Comparison of ENCODE assay signal across 15 cellular contexts in genomic region chr1:191696371-191696770, GRCh38.
DNase-seq lines count a peak whose midpoint lies in the region; ATAC-seq, FAIRE-seq and TF ChIP-seq lines count a peak whose summit lies in the region.
"Had no signal": no experiment of that assay in that cellular context is flagged by ENCODE, and none has a peak within 500 bp of the region (broad histone marks: within the 10 kb centered on the region; RNA-seq: fewer than 3 reads in every experiment).

No MANE protein-coding gene starts in this region.

- H3K27me3 ChIP-seq in BLaER1 treated with 17β-estradiol and CSF1 and Interleukin-3, amounts not matched to agents 10 nM and 100 nM = no peaks in the 10 kb centered on the region
- H3K27me3 ChIP-seq in Loucy (ENCODE audit: insufficient read depth, low read length, poor library complexity, severe bottlenecking) = no peaks in the 10 kb centered on the region
- no peaks in the 10 kb centered on the region for H3K27me3 ChIP-seq in GM12878 (replicated peaks in 1 of 2; ENCODE audit: control insufficient read depth in 2 of 2, insufficient read depth in 2 of 2, low read length in 1 of 2)
- H3K27me3 ChIP-seq in body of pancreas = no peaks in the 10 kb centered on the region
- no peaks in the 10 kb centered on the region for H3K27me3 ChIP-seq in right atrium auricular region

- H3K9ac ChIP-seq in BLaER1 treated with 17β-estradiol and CSF1 and Interleukin-3, amounts not matched to agents 10 nM and 100 nM = no peak overlapping the region
- H3K9ac ChIP-seq in Loucy (ENCODE audit: low read depth, low read length, poor library complexity, severe bottlenecking) (no peak overlapping the region), GM12878 (ENCODE audit: control insufficient read depth, insufficient read depth, low read length) (no peak overlapping the region)

- no peak for TF ChIP-seq POLR2A in GM12878 (IDR thresholded peaks at IDR 0.05; ENCODE audit: low read depth, low read length)
- no peak for TF ChIP-seq POLR2A in body of pancreas (IDR thresholded peaks at IDR 0.05)

- POLR2A ChIA-PET in GM12878 (lab: Charles Lee) = no interaction called here

- H3K27ac ChIP-seq in BLaER1 treated with 17β-estradiol and CSF1 and Interleukin-3, amounts not matched to agents 10 nM and 100 nM = peak overlapping the region in 2 of 11 experiments; percentile 26 to 45; a peak in 5 of 22 replicates
- H3K27ac ChIP-seq in GM12878 (ENCODE audit: control insufficient read depth, insufficient read depth) = no peak overlapping the region
- no peak overlapping the region for H3K27ac ChIP-seq in body of pancreas
- H3K27ac ChIP-seq in right atrium auricular region = no peak overlapping the region

- 51% methylated on average over 3 of the region's 3 CpGs for WGBS in GM12878 (ENCODE audit: insufficient coverage, insufficient replicate concordance, low lambda C conversion rate, missing lambda C conversion rate)
- 76 to 81% methylated on average over 3 of the region's 3 CpGs for WGBS in body of pancreas, 2 donors

- H3K4me1 ChIP-seq in BLaER1 treated with 17β-estradiol and CSF1 and Interleukin-3, amounts not matched to agents 10 nM and 100 nM = peaks cover 12 to 18% (median 15%) of the 10 kb centered on the region in 10 experiments
- H3K4me1 ChIP-seq in Loucy (ENCODE audit: insufficient read depth, low read length, poor library complexity, severe bottlenecking) (peaks cover 19% of the 10 kb centered on the region), GM12878 (ENCODE audit: control insufficient read depth, insufficient read depth, low read length) (no peaks in the 10 kb centered on the region), body of pancreas (no peaks in the 10 kb centered on the region), right atrium auricular region (no peaks in the 10 kb centered on the region)

- RAD21 ChIA-PET in GM12878 (lab: Charles Lee; ENCODE audit: unreplicated experiment) = interaction anchor here (0.5 kb wide), 1 partner anchor 50 kb away, joined by 3 read pairs; no protein-coding TSS in a partner anchor

- SMC1A ChIA-PET in GM12878 (lab: Charles Lee; ENCODE audit: uncharacterized antibody, unreplicated experiment) = no interaction called here

- no peaks in the 10 kb centered on the region for H3K9me2 ChIP-seq in Loucy (replicated peaks; ENCODE audit: low read depth, low read length)

- no peak for ATAC-seq in GM12878
- no peak for ATAC-seq in body of pancreas
- ATAC-seq: GM23338 had no signal

- H3K79me2 ChIP-seq in Loucy (ENCODE audit: insufficient read depth, low read length) (no peaks in the 10 kb centered on the region), GM12878 (ENCODE audit: control insufficient read depth, insufficient read depth, low read length) (no peaks in the 10 kb centered on the region)

- H3F3A ChIP-seq in Loucy (ENCODE audit: low read depth) = no peaks in the 10 kb centered on the region

- intact Hi-C loops in GM12878 (cut with micrococcal nuclease; ENCODE audit: unreplicated experiment) = no loop called here
- intact Hi-C loops in body of pancreas (cut with DNase I) = no loop called here

- H3K9me3 ChIP-seq in BLaER1 treated with 17β-estradiol and CSF1 and Interleukin-3, amounts not matched to agents 10 nM and 100 nM (replicated peaks in 1 of 11) = peaks cover 8 to 25% (median 15%) of the 10 kb centered on the region in 11 experiments; a peak in 16 of 22 replicates
- H3K9me3 ChIP-seq in Loucy (ENCODE audit: insufficient read depth, low read depth, low read length) (no peaks in the 10 kb centered on the region; the same call in 1 of the 2 replicates), GM12878 (replicated peaks; ENCODE audit: control insufficient read depth, insufficient read depth, low read length) (no peaks in the 10 kb centered on the region), body of pancreas (no peaks in the 10 kb centered on the region), right atrium auricular region (no peaks in the 10 kb centered on the region)

- no peak for DNase-seq in GM12878 (ENCODE audit: low read depth, low spot score)
- DNase-seq in fibroblast of the aortic adventitia (ENCODE audit: low read depth) = peak; percentile 1
- DNase-seq in pons (ENCODE audit: low spot score) = no peak
- DNase-seq in NCI-H1092 (lab: John Stamatoyannopoulos, UW) = no peak
- no peak for DNase-seq in body of pancreas
- DNase-seq in right atrium auricular region (ENCODE audit: low spot score) = no peak
- DNase-seq: Caco-2; CD8-positive, alpha-beta memory T cell; DMS53; H7 had no signal

- BruUV-seq in GM12878 (replicated peaks; lab: Mats Ljungman, UMichigan) = no TSS peak

- TF ChIP-seq CTCF in Loucy (conservative IDR thresholded peaks at IDR 0.05; ENCODE audit: low read length) = no peak
- no peak for TF ChIP-seq CTCF in GM12878 (IDR thresholded peaks at IDR 0.05 in 2 of 3, conservative IDR thresholded peaks at IDR 0.05 in 1 of 3; ENCODE audit: control insufficient read depth in 2 of 3, extremely low read depth in 1 of 3, insufficient read depth in 1 of 3, low read depth in 3 of 3, low read length in 3 of 3)
- no peak for TF ChIP-seq CTCF in fibroblast of the aortic adventitia (IDR thresholded peaks at IDR 0.05; ENCODE audit: insufficient read depth, low read length)
- no peak for TF ChIP-seq CTCF in body of pancreas (IDR thresholded peaks at IDR 0.05)
- TF ChIP-seq CTCF in right atrium auricular region (IDR thresholded peaks at IDR 0.05) = no peak

- no peak for FAIRE-seq in GM12878 (lab: Jason Lieb, UNC)
- FAIRE-seq: A204.1, GM18507 had no signal

- no peak for TF ChIP-seq EP300 in GM12878 (IDR thresholded peaks at IDR 0.05; ENCODE audit: borderline replicate concordance in 1 of 2, control insufficient read depth in 1 of 2, low read depth in 2 of 2, low read length in 2 of 2)

- no peak for TF ChIP-seq RAD21 in GM12878 (IDR thresholded peaks at IDR 0.05; ENCODE audit: insufficient read depth, low read depth, low read length)

- H4K20me1 ChIP-seq in BLaER1 treated with 17β-estradiol and CSF1 and Interleukin-3, amounts not matched to agents 10 nM and 100 nM = no peaks in the 10 kb centered on the region
- H4K20me1 ChIP-seq in Loucy (ENCODE audit: insufficient read depth, low read length, poor library complexity, severe bottlenecking) = no peaks in the 10 kb centered on the region
- H4K20me1 ChIP-seq in GM12878 (ENCODE audit: control insufficient read depth, insufficient read depth) = no peaks in the 10 kb centered on the region

- no peaks in the 10 kb centered on the region for H3K36me3 ChIP-seq in BLaER1 treated with 17β-estradiol and CSF1 and Interleukin-3, amounts not matched to agents 10 nM and 100 nM
- H3K36me3 ChIP-seq in Loucy (ENCODE audit: insufficient read depth, low read length) (no peaks in the 10 kb centered on the region), GM12878 (ENCODE audit: control insufficient read depth in 2 of 2, insufficient read depth in 2 of 2, low read length in 1 of 2) (no peaks in the 10 kb centered on the region), body of pancreas (replicated peaks in 1 of 2; ENCODE audit: insufficient read depth in 1 of 2, low read depth in 2 of 2) (no peaks in the 10 kb centered on the region), right atrium auricular region (no peaks in the 10 kb centered on the region)

- peak overlapping the region; percentile 25 to 70 (median 60) for H3K4me2 ChIP-seq in BLaER1 treated with 17β-estradiol and CSF1 and Interleukin-3, amounts not matched to agents 10 nM and 100 nM
- H3K4me2 ChIP-seq in Loucy (ENCODE audit: low read depth, low read length, poor library complexity, severe bottlenecking) = peak overlapping the region; percentile 59
- no peak overlapping the region for H3K4me2 ChIP-seq in GM12878 (ENCODE audit: control insufficient read depth, insufficient read depth)
- H3K4me2 ChIP-seq: GM23338 had no signal

- in situ Hi-C loops in GM12878 (cut with MboI) = no loop called here

- no peak overlapping the region for H3K4me3 ChIP-seq in BLaER1 treated with 17β-estradiol and CSF1 and Interleukin-3, amounts not matched to agents 10 nM and 100 nM
- peak overlapping the region; percentile 36 for H3K4me3 ChIP-seq in Loucy (ENCODE audit: low read length, poor library complexity, severe bottlenecking)
- no peak overlapping the region for H3K4me3 ChIP-seq in GM12878
- H3K4me3 ChIP-seq in fibroblast of the aortic adventitia (ENCODE audit: low read depth, low read length) = no peak overlapping the region
- no peak overlapping the region for H3K4me3 ChIP-seq in body of pancreas
- no peak overlapping the region for H3K4me3 ChIP-seq in right atrium auricular region
- H3K4me3 ChIP-seq: GM23338 had no signal

- H2AFZ ChIP-seq in Loucy (ENCODE audit: low read length) (peak overlapping the region; percentile 53; the same call in 1 of the 2 replicates), GM12878 (ENCODE audit: control insufficient read depth, low read depth, low read length) (peak overlapping the region; percentile 34; the same call in 1 of the 2 replicates)
- H2AFZ ChIP-seq: GM23338 had no signal

- CTCF ChIA-PET in GM12878 (lab: Yijun Ruan, JAX) = no interaction called here

TF ChIP-seq in GM12878, 131 proteins besides CTCF, POLR2A, EP300 and RAD21:
- no peak for TF ChIP-seq ATF7 (IDR thresholded peaks at IDR 0.05; ENCODE audit: low read depth)
- TF ChIP-seq NFYA (IDR thresholded peaks at IDR 0.05; ENCODE audit: borderline replicate concordance, low read depth, low read length) = no peak
- no peak for TF ChIP-seq HCFC1 (IDR thresholded peaks at IDR 0.05; ENCODE audit: low read length)
